18 cellular contexts compared by ENCODE assay signal in the genomic region with DNA sequence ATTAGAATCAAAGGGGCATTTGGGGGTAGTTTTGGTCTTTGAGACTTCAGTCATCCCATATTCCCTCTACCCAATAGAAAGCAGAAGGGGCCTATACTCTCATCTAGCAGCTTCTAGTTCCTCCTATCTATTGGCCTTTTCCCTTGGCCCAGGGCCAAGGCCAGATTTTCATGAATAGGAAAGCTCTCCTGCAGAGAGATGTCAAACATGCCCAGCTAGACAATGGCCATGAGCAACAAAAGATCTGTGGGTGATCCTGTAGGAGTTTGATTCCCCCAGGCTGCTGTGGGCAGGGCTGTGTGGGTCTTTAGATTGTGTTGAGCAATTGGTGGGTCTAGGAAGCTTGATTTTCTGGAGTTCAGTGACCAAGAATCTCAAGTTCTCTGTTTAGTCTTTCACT. TPM values are rescaled to one million over a fixed set of nuclear protein-coding genes. Genes with fewer than 3 reads are reported as not detected.
"Had no signal": no experiment of that assay in that cellular context is flagged by ENCODE, and none has a peak within 500 bp of the region (broad histone marks: within the 10 kb centered on the region; RNA-seq: fewer than 3 reads in every experiment).

No MANE protein-coding gene starts in this region.

- H3K4me3 ChIP-seq: ascending aorta, mucosa of descending colon, right atrium auricular region, skin epidermis, thyroid gland, uterus had no signal

- H3K36me3 ChIP-seq: ascending aorta, right atrium auricular region, thyroid gland, uterus had no signal

- H3K27ac Mint-ChIP-seq: activated CD4-positive, alpha-beta memory T cell treated with anti-CD3 and anti-CD28 coated beads for 36 hours; activated naive CD8-positive, alpha-beta T cell treated with anti-CD3 and anti-CD28 coated beads, Interleukin-2, amount 10 ng/mL, durations not matched to agents 7 days and 5 days; natural killer cell had no signal

- DNase-seq: activated CD4-positive, alpha-beta memory T cell treated with anti-CD3 and anti-CD28 coated beads for 36 hours; activated CD4-positive, alpha-beta T cell treated with anti-CD3 and anti-CD28 coated beads for 1 hour; activated CD8-positive, alpha-beta memory T cell treated with anti-CD3 and anti-CD28 coated beads, Interleukin-2, amount 50 U/mL, for 4 hours; activated naive CD8-positive, alpha-beta T cell treated with anti-CD3 and anti-CD28 coated beads, Interleukin-2, amount 10 ng/mL, durations not matched to agents 7 days and 5 days; dorsolateral prefrontal cortex; hypothalamus; left colon; mucosa of descending colon; natural killer cell; nucleus accumbens; thyroid gland; uterus had no signal

- H3K4me3 Mint-ChIP-seq: activated CD4-positive, alpha-beta memory T cell treated with anti-CD3 and anti-CD28 coated beads for 36 hours; activated naive CD8-positive, alpha-beta T cell treated with anti-CD3 and anti-CD28 coated beads, Interleukin-2, amount 10 ng/mL, durations not matched to agents 7 days and 5 days; natural killer cell had no signal

- H3K9me3 Mint-ChIP-seq: natural killer cell had no signal

- ATAC-seq: esophagus mucosa, left colon, mucosa of descending colon, natural killer cell had no signal

RNA-seq across cellular contexts. Expression of gene ADCYAP1, which starts 2.9 kb away (rescaled TPM):
- total RNA-seq: activated CD4-positive, alpha-beta memory T cell treated with anti-CD3 and anti-CD28 coated beads for 36 hours; activated naive CD8-positive, alpha-beta T cell treated with anti-CD3 and anti-CD28 coated beads, Interleukin-2, amount 10 ng/mL, durations not matched to agents 7 days and 5 days; ascending aorta; bronchial epithelial cell; chondrocyte had no signal
